ENCODE assay signal across 7 cellular contexts in genomic region chr18:56702946-56703345, GRCh38. TPM values are rescaled to one million over a fixed set of nuclear protein-coding genes. Genes with fewer than 3 reads are reported as not detected.
DNase-seq lines count a peak whose midpoint lies in the region; ATAC-seq, FAIRE-seq and TF ChIP-seq lines count a peak whose summit lies in the region.

No MANE protein-coding gene starts in this region.

- H3K27me3 ChIP-seq in bronchial epithelial cell (ENCODE audit: control insufficient read depth, insufficient read depth, low read length) (no peaks in the 10 kb centered on the region), mesenchymal stem cell (ENCODE audit: control insufficient read depth in 1 of 2, insufficient read depth in 1 of 2, low read length in 2 of 2) (no peaks in the 10 kb centered on the region)

- no peak overlapping the region for H2BK15ac ChIP-seq in mesenchymal stem cell (ENCODE audit: low read depth, poor library complexity, severe bottlenecking)

- TF ChIP-seq POLR2A in H54 (IDR thresholded peaks at IDR 0.05; ENCODE audit: low read depth, low read length) = no peak

- no peak overlapping the region for H3K4me2 ChIP-seq in mesenchymal stem cell (ENCODE audit: low read length, poor library complexity, severe bottlenecking)

- no peaks in the 10 kb centered on the region for H3K79me1 ChIP-seq in mesenchymal stem cell (replicated peaks; ENCODE audit: low read length, poor library complexity, severe bottlenecking)

- no peak for FAIRE-seq in H54 (lab: Jason Lieb, UNC)
- no peak for FAIRE-seq in bronchial epithelial cell (lab: Jason Lieb, UNC)

- no peaks in the 10 kb centered on the region for H3K4me1 ChIP-seq in mesenchymal stem cell (ENCODE audit: control insufficient read depth, insufficient read depth, low read depth, low read length)

- H3K14ac ChIP-seq in mesenchymal stem cell (ENCODE audit: low read length in 2 of 2) = no peak overlapping the region

- H4K8ac ChIP-seq in mesenchymal stem cell (ENCODE audit: low read length) = no peak overlapping the region

- peak; percentile 12 for DNase-seq in DMS 273 treated with DMSO at 0.1 percent for 48 hours (lab: John Stamatoyannopoulos, UW)
- DNase-seq in H54 (ENCODE audit: insufficient read length, low spot score) = peak; percentile 1
- peak; percentile 68 for DNase-seq in NCI-H526 treated with DMSO at 0.1 percent for 48 hours (lab: John Stamatoyannopoulos, UW)
- DNase-seq in bronchial epithelial cell (ENCODE audit: low read depth) = peak; percentile 62
- DNase-seq in mesenchymal stem cell = peak; percentile 44

- H3K4me3 ChIP-seq in bronchial epithelial cell (ENCODE audit: low read depth, low read length) = no peak overlapping the region
- H3K4me3 ChIP-seq in mesenchymal stem cell (ENCODE audit: insufficient read depth in 1 of 2, low read depth in 1 of 2, low read length in 2 of 2) = no peak overlapping the region

- H2BK5ac ChIP-seq in mesenchymal stem cell (ENCODE audit: low read depth, low read length, poor library complexity, severe bottlenecking) = no peak overlapping the region

- H3K36me3 ChIP-seq in bronchial epithelial cell (ENCODE audit: control insufficient read depth, insufficient read depth, low read length) = no peaks in the 10 kb centered on the region
- no peaks in the 10 kb centered on the region for H3K36me3 ChIP-seq in mesenchymal stem cell (ENCODE audit: control insufficient read depth in 1 of 2, insufficient read depth in 2 of 2, low read depth in 1 of 2, low read length in 2 of 2)

- no peak overlapping the region for H2AFZ ChIP-seq in mesenchymal stem cell (ENCODE audit: low read depth, low read length)

- 88% methylated on average over 4 of the region's 5 CpGs for WGBS in mesenchymal stem cell

- no peak overlapping the region for H2BK120ac ChIP-seq in mesenchymal stem cell (ENCODE audit: low read depth, low read length)

- peak overlapping the region; percentile 18 for H3K9ac ChIP-seq in mesenchymal stem cell (ENCODE audit: low read length)

- peak; percentile 30 for TF ChIP-seq CTCF in bronchial epithelial cell (IDR thresholded peaks at IDR 0.05; ENCODE audit: insufficient read depth, low read length, severe bottlenecking)

- H3K23ac ChIP-seq in mesenchymal stem cell (ENCODE audit: low read length in 2 of 2) = no peak overlapping the region

- no peak overlapping the region for H3K18ac ChIP-seq in mesenchymal stem cell (ENCODE audit: low read depth in 1 of 2, low read length in 2 of 2)

- no peak overlapping the region for H3K27ac ChIP-seq in mesenchymal stem cell (ENCODE audit: low read length, poor library complexity, severe bottlenecking)

- H3K9me3 ChIP-seq in mesenchymal stem cell (ENCODE audit: control insufficient read depth, low read length) = no peaks in the 10 kb centered on the region

- no peak overlapping the region for H4K91ac ChIP-seq in mesenchymal stem cell (ENCODE audit: low read length)

- H2AK5ac ChIP-seq in mesenchymal stem cell (ENCODE audit: low read length, severe bottlenecking) = no peak overlapping the region

- H2BK12ac ChIP-seq in mesenchymal stem cell (ENCODE audit: low read length in 2 of 2) = no peak overlapping the region

- no peak overlapping the region for H3K4ac ChIP-seq in mesenchymal stem cell (ENCODE audit: low read depth in 1 of 2, low read length in 2 of 2)

- no peak for ATAC-seq in GM18517 (IDR thresholded peaks at IDR 0.05; ENCODE audit: unreplicated experiment)
- no peak for ATAC-seq in GM18520 (IDR thresholded peaks at IDR 0.05; ENCODE audit: unreplicated experiment)

RNA-seq across cellular contexts. Expression of gene WDR7, which starts 51.8 kb away (rescaled TPM):
- total RNA-seq in bronchial epithelial cell = 14.5 and 19.5 TPM in 2 replicates
- polyA plus RNA-seq in mesenchymal stem cell (2013, experiment 1 of 2) = 9.5 TPM
- polyA plus RNA-seq in mesenchymal stem cell (2013, experiment 2 of 2) = 9.6 TPM

Comparison
In these comparisons a context has a peak if more than half of its experiments do, and no peak if none do; other contexts are left out.
1. DNase-seq: peak in every context shown above with its lines; median percentile 68 in NCI-H526 treated with DMSO at 0.1 percent for 48 hours; 62 in bronchial epithelial cell; 44 in mesenchymal stem cell; 12 in DMS 273 treated with DMSO at 0.1 percent for 48 hours; 1 in H54.